1 cellular context compared by ENCODE assay signal in the genomic region with DNA sequence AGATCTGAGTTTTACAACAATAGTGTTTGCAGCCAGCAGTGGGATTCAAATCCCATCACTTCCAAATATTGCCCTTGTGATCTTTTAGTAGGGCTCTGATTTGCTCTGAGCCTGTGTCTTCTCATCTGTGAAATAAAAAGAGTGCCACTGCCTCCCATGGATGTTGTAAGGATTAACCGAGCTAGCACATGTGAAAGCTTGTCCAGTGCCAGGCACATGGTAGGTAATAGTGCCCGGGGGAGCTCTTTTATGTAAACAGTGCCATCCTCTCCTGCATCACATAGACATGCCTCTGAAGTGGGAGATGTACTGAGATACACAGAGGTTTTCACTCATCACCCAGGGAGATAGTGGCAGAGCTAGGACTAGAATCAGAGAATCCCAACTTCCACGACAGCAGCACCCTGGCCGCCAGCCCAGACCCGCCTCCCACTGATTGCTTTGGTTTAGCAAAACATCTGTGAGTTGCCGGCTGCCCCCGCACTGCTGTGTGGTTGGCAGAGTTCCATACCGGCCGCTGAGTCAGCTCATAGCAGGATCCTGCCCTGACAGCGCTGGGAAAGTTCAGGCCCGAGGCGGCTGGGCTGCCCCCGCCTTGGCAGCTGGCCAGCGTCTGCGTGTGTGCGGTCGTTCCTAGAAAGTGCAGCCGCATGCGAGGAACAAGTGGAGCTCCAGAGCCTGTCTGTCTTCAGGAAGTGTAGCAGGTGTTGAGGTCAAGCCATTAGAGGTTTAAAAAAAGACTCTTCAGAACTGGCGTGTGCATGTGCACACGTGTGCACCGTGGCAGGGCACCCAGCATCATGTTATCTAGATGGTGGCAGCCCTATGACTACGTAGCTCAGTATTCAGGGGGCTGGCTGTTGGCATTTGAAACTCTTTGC.
TF ChIP-seq lines count a peak whose summit lies in the region.

No MANE protein-coding gene starts in this region.

TF ChIP-seq in HepG2, 621 proteins besides CTCF, POLR2A, EP300 and RAD21 (continued from another document and continues in another):
- TF ChIP-seq, protein P1, sequence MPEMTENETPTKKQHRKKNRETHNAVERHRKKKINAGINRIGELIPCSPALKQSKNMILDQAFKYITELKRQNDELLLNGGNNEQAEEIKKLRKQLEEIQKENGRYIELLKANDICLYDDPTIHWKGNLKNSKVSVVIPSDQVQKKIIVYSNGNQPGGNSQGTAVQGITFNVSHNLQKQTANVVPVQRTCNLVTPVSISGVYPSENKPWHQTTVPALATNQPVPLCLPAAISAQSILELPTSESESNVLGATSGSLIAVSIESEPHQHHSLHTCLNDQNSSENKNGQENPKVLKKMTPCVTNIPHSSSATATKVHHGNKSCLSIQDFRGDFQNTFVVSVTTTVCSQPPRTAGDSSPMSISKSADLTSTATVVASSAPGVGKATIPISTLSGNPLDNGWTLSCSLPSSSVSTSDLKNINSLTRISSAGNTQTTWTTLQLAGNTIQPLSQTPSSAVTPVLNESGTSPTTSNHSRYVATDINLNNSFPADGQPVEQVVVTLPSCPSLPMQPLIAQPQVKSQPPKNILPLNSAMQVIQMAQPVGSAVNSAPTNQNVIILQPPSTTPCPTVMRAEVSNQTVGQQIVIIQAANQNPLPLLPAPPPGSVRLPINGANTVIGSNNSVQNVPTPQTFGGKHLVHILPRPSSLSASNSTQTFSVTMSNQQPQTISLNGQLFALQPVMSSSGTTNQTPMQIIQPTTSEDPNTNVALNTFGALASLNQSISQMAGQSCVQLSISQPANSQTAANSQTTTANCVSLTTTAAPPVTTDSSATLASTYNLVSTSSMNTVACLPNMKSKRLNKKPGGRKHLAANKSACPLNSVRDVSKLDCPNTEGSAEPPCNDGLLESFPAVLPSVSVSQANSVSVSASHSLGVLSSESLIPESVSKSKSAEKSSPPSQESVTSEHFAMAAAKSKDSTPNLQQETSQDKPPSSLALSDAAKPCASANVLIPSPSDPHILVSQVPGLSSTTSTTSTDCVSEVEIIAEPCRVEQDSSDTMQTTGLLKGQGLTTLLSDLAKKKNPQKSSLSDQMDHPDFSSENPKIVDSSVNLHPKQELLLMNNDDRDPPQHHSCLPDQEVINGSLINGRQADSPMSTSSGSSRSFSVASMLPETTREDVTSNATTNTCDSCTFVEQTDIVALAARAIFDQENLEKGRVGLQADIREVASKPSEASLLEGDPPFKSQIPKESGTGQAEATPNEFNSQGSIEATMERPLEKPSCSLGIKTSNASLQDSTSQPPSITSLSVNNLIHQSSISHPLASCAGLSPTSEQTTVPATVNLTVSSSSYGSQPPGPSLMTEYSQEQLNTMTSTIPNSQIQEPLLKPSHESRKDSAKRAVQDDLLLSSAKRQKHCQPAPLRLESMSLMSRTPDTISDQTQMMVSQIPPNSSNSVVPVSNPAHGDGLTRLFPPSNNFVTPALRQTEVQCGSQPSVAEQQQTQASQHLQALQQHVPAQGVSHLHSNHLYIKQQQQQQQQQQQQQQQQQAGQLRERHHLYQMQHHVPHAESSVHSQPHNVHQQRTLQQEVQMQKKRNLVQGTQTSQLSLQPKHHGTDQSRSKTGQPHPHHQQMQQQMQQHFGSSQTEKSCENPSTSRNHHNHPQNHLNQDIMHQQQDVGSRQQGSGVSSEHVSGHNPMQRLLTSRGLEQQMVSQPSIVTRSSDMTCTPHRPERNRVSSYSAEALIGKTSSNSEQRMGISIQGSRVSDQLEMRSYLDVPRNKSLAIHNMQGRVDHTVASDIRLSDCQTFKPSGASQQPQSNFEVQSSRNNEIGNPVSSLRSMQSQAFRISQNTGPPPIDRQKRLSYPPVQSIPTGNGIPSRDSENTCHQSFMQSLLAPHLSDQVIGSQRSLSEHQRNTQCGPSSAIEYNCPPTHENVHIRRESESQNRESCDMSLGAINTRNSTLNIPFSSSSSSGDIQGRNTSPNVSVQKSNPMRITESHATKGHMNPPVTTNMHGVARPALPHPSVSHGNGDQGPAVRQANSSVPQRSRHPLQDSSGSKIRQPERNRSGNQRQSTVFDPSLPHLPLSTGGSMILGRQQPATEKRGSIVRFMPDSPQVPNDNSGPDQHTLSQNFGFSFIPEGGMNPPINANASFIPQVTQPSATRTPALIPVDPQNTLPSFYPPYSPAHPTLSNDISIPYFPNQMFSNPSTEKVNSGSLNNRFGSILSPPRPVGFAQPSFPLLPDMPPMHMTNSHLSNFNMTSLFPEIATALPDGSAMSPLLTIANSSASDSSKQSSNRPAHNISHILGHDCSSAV (CRISPR knock-in tag; IDR thresholded peaks at IDR 0.05; ENCODE audit: borderline replicate concordance) = no peak
- no peak for TF ChIP-seq ZNF737 (CRISPR knock-in tag; IDR thresholded peaks at IDR 0.05; ENCODE audit: borderline replicate concordance)
- TF ChIP-seq KLF15 (CRISPR knock-in tag; IDR thresholded peaks at IDR 0.05; ENCODE audit: borderline replicate concordance) = no peak
- TF ChIP-seq, protein P2, sequence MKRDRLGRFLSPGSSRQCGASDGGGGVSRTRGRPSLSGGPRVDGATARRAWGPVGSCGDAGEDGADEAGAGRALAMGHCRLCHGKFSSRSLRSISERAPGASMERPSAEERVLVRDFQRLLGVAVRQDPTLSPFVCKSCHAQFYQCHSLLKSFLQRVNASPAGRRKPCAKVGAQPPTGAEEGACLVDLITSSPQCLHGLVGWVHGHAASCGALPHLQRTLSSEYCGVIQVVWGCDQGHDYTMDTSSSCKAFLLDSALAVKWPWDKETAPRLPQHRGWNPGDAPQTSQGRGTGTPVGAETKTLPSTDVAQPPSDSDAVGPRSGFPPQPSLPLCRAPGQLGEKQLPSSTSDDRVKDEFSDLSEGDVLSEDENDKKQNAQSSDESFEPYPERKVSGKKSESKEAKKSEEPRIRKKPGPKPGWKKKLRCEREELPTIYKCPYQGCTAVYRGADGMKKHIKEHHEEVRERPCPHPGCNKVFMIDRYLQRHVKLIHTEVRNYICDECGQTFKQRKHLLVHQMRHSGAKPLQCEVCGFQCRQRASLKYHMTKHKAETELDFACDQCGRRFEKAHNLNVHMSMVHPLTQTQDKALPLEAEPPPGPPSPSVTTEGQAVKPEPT (CRISPR knock-in tag; IDR thresholded peaks at IDR 0.05; ENCODE audit: low read depth) = no peak
- no peak for TF ChIP-seq ATF7 (IDR thresholded peaks at IDR 0.05)
- TF ChIP-seq ATF7 (CRISPR knock-in tag; IDR thresholded peaks at IDR 0.05) = peak; percentile 28; the same call in 1 of the 2 replicates
- TF ChIP-seq SP4 (CRISPR knock-in tag; IDR thresholded peaks at IDR 0.05) = peak; percentile 70; the same call in 1 of the 2 replicates
- TF ChIP-seq ARNTL (CRISPR knock-in tag; IDR thresholded peaks at IDR 0.05) = 0 out of 2 replicates have a peak, but pooled peaks have one; percentile 71
- TF ChIP-seq ZMYM3 (CRISPR knock-in tag; IDR thresholded peaks at IDR 0.05) = peak; percentile 11; the same call in 1 of the 2 replicates
- no peak for TF ChIP-seq ZNF468 (CRISPR knock-in tag; IDR thresholded peaks at IDR 0.05)
- no peak for TF ChIP-seq TAF1 (CRISPR knock-in tag; IDR thresholded peaks at IDR 0.05)
- TF ChIP-seq, protein P3, sequence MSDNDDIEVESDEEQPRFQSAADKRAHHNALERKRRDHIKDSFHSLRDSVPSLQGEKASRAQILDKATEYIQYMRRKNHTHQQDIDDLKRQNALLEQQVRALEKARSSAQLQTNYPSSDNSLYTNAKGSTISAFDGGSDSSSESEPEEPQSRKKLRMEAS (IDR thresholded peaks at IDR 0.05) = peak; percentile 85
- TF ChIP-seq, protein P4, sequence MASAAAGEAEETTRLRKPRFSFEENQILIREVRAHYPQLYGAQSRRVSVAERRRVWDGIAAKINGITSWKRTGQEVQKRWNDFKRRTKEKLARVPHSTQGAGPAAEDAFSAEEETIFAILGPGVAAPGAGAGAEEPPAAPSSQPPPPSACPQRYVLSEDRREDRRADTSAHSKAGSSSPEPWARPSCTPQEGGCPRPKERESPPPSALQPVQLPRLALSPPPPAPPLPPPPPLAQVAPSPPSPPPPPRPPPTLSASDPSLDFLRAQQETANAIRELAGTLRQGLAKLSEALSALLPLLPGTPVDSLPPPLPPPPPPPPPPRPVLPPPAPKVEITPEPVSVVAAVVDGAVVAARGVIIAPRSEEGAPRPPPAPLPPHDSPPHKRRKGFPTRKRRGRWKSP (CRISPR knock-in tag; IDR thresholded peaks at IDR 0.05) = peak; percentile 92
- TF ChIP-seq RFX3 (CRISPR knock-in tag; IDR thresholded peaks at IDR 0.05) = no peak
- peak; percentile 93 for TF ChIP-seq MAFG (CRISPR knock-in tag; IDR thresholded peaks at IDR 0.05)
- 0 out of 2 replicates have a peak, but pooled peaks have one; percentile 72 for TF ChIP-seq ZBTB42 (CRISPR knock-in tag; IDR thresholded peaks at IDR 0.05)
- peak; percentile 52 for TF ChIP-seq HNRNPLL (IDR thresholded peaks at IDR 0.05; ENCODE audit: low read depth, low read length, poor library complexity, severe bottlenecking)
- no peak for TF ChIP-seq ZNF446 (CRISPR knock-in tag; IDR thresholded peaks at IDR 0.05)
- peak; percentile 76 for TF ChIP-seq ZNF264 (CRISPR knock-in tag; IDR thresholded peaks at IDR 0.05)
- TF ChIP-seq SCMH1 (CRISPR knock-in tag; IDR thresholded peaks at IDR 0.05; ENCODE audit: borderline replicate concordance) = no peak
- TF ChIP-seq, protein P5, sequence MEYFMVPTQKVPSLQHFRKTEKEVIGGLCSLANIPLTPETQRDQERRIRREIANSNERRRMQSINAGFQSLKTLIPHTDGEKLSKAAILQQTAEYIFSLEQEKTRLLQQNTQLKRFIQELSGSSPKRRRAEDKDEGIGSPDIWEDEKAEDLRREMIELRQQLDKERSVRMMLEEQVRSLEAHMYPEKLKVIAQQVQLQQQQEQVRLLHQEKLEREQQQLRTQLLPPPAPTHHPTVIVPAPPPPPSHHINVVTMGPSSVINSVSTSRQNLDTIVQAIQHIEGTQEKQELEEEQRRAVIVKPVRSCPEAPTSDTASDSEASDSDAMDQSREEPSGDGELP (IDR thresholded peaks at IDR 0.05; ENCODE audit: borderline replicate concordance, low read depth) = peak; percentile 98
- peak; percentile 29; the same call in 1 of the 2 replicates for TF ChIP-seq TBX3 (IDR thresholded peaks at IDR 0.05; ENCODE audit: borderline replicate concordance)
- no peak for TF ChIP-seq ZNF543 (CRISPR knock-in tag; IDR thresholded peaks at IDR 0.05)
- TF ChIP-seq ATRX (CRISPR knock-in tag; IDR thresholded peaks at IDR 0.05; ENCODE audit: borderline replicate concordance) = no peak
- peak; percentile 66; the same call in 1 of the 2 replicates for TF ChIP-seq CCDC6 (CRISPR knock-in tag; IDR thresholded peaks at IDR 0.05)
- TF ChIP-seq, protein P6, sequence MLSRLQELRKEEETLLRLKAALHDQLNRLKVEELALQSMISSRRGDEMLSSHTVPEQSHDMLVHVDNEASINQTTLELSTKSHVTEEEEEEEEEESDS (CRISPR knock-in tag; IDR thresholded peaks at IDR 0.05; ENCODE audit: borderline replicate concordance) = no peak
- TF ChIP-seq HMG20B (CRISPR knock-in tag; conservative IDR thresholded peaks at IDR 0.05) = peak; percentile 82
- TF ChIP-seq, protein P7, sequence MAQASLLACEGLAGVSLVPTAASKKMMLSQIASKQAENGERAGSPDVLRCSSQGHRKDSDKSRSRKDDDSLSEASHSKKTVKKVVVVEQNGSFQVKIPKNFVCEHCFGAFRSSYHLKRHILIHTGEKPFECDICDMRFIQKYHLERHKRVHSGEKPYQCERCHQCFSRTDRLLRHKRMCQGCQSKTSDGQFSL (CRISPR knock-in tag; IDR thresholded peaks at IDR 0.05) = no peak
- TF ChIP-seq PLRG1 (conservative IDR thresholded peaks at IDR 0.05) = no peak
- TF ChIP-seq, protein P8, sequence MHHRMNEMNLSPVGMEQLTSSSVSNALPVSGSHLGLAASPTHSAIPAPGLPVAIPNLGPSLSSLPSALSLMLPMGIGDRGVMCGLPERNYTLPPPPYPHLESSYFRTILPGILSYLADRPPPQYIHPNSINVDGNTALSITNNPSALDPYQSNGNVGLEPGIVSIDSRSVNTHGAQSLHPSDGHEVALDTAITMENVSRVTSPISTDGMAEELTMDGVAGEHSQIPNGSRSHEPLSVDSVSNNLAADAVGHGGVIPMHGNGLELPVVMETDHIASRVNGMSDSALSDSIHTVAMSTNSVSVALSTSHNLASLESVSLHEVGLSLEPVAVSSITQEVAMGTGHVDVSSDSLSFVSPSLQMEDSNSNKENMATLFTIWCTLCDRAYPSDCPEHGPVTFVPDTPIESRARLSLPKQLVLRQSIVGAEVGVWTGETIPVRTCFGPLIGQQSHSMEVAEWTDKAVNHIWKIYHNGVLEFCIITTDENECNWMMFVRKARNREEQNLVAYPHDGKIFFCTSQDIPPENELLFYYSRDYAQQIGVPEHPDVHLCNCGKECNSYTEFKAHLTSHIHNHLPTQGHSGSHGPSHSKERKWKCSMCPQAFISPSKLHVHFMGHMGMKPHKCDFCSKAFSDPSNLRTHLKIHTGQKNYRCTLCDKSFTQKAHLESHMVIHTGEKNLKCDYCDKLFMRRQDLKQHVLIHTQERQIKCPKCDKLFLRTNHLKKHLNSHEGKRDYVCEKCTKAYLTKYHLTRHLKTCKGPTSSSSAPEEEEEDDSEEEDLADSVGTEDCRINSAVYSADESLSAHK (CRISPR knock-in tag; IDR thresholded peaks at IDR 0.05; ENCODE audit: borderline replicate concordance) = no peak
- no peak for TF ChIP-seq TOE1 (CRISPR knock-in tag; IDR thresholded peaks at IDR 0.05)
- TF ChIP-seq, protein P9, sequence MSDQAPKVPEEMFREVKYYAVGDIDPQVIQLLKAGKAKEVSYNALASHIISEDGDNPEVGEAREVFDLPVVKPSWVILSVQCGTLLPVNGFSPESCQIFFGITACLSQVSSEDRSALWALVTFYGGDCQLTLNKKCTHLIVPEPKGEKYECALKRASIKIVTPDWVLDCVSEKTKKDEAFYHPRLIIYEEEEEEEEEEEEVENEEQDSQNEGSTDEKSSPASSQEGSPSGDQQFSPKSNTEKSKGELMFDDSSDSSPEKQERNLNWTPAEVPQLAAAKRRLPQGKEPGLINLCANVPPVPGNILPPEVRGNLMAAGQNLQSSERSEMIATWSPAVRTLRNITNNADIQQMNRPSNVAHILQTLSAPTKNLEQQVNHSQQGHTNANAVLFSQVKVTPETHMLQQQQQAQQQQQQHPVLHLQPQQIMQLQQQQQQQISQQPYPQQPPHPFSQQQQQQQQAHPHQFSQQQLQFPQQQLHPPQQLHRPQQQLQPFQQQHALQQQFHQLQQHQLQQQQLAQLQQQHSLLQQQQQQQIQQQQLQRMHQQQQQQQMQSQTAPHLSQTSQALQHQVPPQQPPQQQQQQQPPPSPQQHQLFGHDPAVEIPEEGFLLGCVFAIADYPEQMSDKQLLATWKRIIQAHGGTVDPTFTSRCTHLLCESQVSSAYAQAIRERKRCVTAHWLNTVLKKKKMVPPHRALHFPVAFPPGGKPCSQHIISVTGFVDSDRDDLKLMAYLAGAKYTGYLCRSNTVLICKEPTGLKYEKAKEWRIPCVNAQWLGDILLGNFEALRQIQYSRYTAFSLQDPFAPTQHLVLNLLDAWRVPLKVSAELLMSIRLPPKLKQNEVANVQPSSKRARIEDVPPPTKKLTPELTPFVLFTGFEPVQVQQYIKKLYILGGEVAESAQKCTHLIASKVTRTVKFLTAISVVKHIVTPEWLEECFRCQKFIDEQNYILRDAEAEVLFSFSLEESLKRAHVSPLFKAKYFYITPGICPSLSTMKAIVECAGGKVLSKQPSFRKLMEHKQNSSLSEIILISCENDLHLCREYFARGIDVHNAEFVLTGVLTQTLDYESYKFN (CRISPR knock-in tag; conservative IDR thresholded peaks at IDR 0.05) = peak; percentile 79
- no peak for TF ChIP-seq CAMTA2 (CRISPR knock-in tag; IDR thresholded peaks at IDR 0.05; ENCODE audit: borderline replicate concordance)
- no peak for TF ChIP-seq ZNF296 (CRISPR knock-in tag; conservative IDR thresholded peaks at IDR 0.05)
- TF ChIP-seq ZNF430 (CRISPR knock-in tag; IDR thresholded peaks at IDR 0.05) = peak; percentile 86
- TF ChIP-seq, protein P10, sequence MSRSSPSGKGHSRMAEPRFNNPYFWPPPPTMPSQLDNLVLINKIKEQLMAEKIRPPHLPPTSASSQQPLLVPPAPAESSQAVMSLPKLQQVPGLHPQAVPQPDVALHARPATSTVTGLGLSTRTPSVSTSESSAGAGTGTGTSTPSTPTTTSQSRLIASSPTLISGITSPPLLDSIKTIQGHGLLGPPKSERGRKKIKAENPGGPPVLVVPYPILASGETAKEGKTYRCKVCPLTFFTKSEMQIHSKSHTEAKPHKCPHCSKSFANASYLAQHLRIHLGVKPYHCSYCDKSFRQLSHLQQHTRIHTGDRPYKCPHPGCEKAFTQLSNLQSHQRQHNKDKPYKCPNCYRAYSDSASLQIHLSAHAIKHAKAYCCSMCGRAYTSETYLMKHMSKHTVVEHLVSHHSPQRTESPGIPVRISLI (CRISPR knock-in tag; IDR thresholded peaks at IDR 0.05; ENCODE audit: borderline replicate concordance) = peak; percentile 35; the same call in 1 of the 2 replicates
